10 cellular contexts compared by ENCODE assay signal in genomic region chr12:108122072-108122471, GRCh38. TPM values are rescaled to one million over a fixed set of nuclear protein-coding genes. Genes with fewer than 3 reads are reported as not detected.
"Had no signal": no experiment of that assay in that cellular context is flagged by ENCODE, and none has a peak within 500 bp of the region (broad histone marks: within the 10 kb centered on the region; RNA-seq: fewer than 3 reads in every experiment).

No MANE protein-coding gene starts in this region.

- H3K9ac ChIP-seq: KMS-11 had no signal

- H3K4me2 ChIP-seq: KMS-11 had no signal

- H3K27ac ChIP-seq: HL-60, KMS-11 had no signal

- ATAC-seq: HepG2 had no signal

- H3K4me3 Mint-ChIP-seq: IgD-negative memory B cell had no signal

- FAIRE-seq: HepG2, HTR-8/SVneo had no signal

- H3K27ac Mint-ChIP-seq: IgD-negative memory B cell had no signal

- DNase-seq: IMR-90, KBM-7, KG1 had no signal

RNA-seq across cellular contexts. Expression of gene WSCD2, which starts 7.0 kb away (rescaled TPM):
- total RNA-seq: HepG2, HT-29, HT1080, IMR-90 had no signal
- polyA plus RNA-seq: HepG2, IMR-90 had no signal
